ENCODE assay signal across 2 cellular contexts in the genomic region with DNA sequence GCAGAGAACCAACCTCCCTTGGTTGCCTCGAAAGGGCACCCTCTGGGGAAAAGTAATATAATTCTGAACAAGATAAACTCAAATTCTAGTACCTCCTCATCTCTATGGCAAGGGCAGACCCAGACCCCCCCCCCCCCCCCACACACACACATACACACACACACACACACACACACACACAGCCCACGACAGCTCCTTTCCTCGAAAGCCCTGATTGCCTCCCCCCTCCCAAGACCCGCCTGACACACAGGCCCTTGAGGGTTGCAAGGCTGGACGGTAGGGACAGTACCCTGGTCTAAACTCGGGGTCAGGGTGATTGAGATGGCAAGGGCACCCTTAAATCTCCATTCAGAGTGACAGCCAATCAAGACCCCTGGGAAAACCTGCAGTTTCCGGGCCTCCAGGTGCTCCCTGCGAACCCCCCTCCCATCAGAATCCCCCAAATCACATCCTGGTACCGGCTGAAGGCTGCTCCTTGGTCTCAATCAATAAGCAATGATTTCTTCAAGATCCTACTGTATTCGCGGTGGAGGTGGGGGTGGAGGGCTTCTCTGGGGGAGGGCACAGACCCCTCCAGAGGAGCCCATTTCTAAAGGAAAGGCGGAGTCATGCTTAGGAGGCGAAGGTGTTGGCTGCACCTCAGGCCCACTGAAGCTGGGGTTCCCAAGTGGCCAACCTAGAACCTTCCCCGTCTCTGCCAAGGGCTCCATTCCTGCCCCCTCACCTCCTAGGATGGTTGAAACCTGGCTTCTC.
TF ChIP-seq lines count a peak whose summit lies in the region.

No MANE protein-coding gene starts in this region.

TF ChIP-seq in K562, 482 proteins besides CTCF, POLR2A, EP300 and RAD21:
- TF ChIP-seq ZBTB7A (IDR thresholded peaks at IDR 0.05; ENCODE audit: borderline replicate concordance, control insufficient read depth, low read depth, low read length) (0 out of 2 replicates have a peak, but pooled peaks have one; percentile 3), ELF4 (CRISPR knock-in tag; IDR thresholded peaks at IDR 0.05) (no peak), ZNF212 (CRISPR knock-in tag; IDR thresholded peaks at IDR 0.05) (no peak), PPARD (CRISPR knock-in tag; IDR thresholded peaks at IDR 0.05) (no peak), MEIS2 (IDR thresholded peaks at IDR 0.05; ENCODE audit: partially characterized antibody) (no peak), RHOXF2B (CRISPR knock-in tag; conservative IDR thresholded peaks at IDR 0.05) (no peak), TAF9B (IDR thresholded peaks at IDR 0.05; ENCODE audit: partially characterized antibody) (no peak)
- TF ChIP-seq, protein P1, sequence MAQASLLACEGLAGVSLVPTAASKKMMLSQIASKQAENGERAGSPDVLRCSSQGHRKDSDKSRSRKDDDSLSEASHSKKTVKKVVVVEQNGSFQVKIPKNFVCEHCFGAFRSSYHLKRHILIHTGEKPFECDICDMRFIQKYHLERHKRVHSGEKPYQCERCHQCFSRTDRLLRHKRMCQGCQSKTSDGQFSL (CRISPR knock-in tag; IDR thresholded peaks at IDR 0.05): 0 out of 2 replicates have a peak, but pooled peaks have one; percentile 35
- TF ChIP-seq, protein P1 (tag; IDR thresholded peaks at IDR 0.05): peak in 1 of 2 experiments; percentile 68; a peak in 2 of 4 replicates
- TF ChIP-seq, protein P2, sequence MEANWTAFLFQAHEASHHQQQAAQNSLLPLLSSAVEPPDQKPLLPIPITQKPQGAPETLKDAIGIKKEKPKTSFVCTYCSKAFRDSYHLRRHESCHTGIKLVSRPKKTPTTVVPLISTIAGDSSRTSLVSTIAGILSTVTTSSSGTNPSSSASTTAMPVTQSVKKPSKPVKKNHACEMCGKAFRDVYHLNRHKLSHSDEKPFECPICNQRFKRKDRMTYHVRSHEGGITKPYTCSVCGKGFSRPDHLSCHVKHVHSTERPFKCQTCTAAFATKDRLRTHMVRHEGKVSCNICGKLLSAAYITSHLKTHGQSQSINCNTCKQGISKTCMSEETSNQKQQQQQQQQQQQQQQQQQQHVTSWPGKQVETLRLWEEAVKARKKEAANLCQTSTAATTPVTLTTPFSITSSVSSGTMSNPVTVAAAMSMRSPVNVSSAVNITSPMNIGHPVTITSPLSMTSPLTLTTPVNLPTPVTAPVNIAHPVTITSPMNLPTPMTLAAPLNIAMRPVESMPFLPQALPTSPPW (CRISPR knock-in tag; IDR thresholded peaks at IDR 0.05): peak; percentile 59

TF ChIP-seq in HepG2, 621 proteins besides CTCF, POLR2A, EP300 and RAD21:
- TF ChIP-seq, protein P3, sequence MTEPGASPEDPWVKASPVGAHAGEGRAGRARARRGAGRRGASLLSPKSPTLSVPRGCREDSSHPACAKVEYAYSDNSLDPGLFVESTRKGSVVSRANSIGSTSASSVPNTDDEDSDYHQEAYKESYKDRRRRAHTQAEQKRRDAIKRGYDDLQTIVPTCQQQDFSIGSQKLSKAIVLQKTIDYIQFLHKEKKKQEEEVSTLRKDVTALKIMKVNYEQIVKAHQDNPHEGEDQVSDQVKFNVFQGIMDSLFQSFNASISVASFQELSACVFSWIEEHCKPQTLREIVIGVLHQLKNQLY (CRISPR knock-in tag; IDR thresholded peaks at IDR 0.05): no peak
- TF ChIP-seq ZNF501 (CRISPR knock-in tag; IDR thresholded peaks at IDR 0.05) (no peak), ZNF468 (CRISPR knock-in tag; IDR thresholded peaks at IDR 0.05) (no peak), RFXAP (CRISPR knock-in tag; IDR thresholded peaks at IDR 0.05; ENCODE audit: borderline replicate concordance) (no peak), GPN1 (CRISPR knock-in tag; IDR thresholded peaks at IDR 0.05; ENCODE audit: borderline replicate concordance) (no peak), SRY (CRISPR knock-in tag; IDR thresholded peaks at IDR 0.05) (no peak), HOXD1 (CRISPR knock-in tag; IDR thresholded peaks at IDR 0.05) (no peak), SOX6 (IDR thresholded peaks at IDR 0.05) (no peak), SOX6 (CRISPR knock-in tag; IDR thresholded peaks at IDR 0.05) (no peak), ATF7 (IDR thresholded peaks at IDR 0.05) (no peak), ATF7 (CRISPR knock-in tag; IDR thresholded peaks at IDR 0.05) (no peak)
- TF ChIP-seq, protein P4, sequence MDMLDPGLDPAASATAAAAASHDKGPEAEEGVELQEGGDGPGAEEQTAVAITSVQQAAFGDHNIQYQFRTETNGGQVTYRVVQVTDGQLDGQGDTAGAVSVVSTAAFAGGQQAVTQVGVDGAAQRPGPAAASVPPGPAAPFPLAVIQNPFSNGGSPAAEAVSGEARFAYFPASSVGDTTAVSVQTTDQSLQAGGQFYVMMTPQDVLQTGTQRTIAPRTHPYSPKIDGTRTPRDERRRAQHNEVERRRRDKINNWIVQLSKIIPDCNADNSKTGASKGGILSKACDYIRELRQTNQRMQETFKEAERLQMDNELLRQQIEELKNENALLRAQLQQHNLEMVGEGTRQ (IDR thresholded peaks at IDR 0.05; ENCODE audit: low read depth, low read length): no peak
- TF ChIP-seq, protein P4 (CRISPR knock-in tag; IDR thresholded peaks at IDR 0.05; ENCODE audit: borderline replicate concordance): no peak
